ENCODE assay signal across 16 cellular contexts in the genomic region with DNA sequence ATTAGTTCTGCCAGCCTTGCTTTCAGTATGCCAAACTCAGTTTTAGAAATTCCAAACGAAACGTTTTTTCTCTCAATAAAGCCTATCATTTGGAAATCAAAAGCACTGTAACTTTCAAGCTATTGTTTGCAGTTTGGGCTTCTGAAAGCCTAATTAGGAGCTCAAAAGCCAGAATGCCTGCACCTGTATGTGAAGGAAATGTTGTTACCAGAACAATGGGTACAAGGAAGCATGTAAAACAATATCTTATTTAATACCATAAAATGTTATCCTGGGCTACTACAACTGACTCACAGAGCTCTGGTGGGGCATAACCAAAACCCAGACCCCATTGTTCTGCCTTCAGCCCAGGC. TPM values are rescaled to one million over a fixed set of nuclear protein-coding genes. Genes with fewer than 3 reads are reported as not detected.
"Had no signal": no experiment of that assay in that cellular context is flagged by ENCODE, and none has a peak within 500 bp of the region (broad histone marks: within the 10 kb centered on the region; RNA-seq: fewer than 3 reads in every experiment).

No MANE protein-coding gene starts in this region.

- H3K27me3 ChIP-seq: dorsolateral prefrontal cortex, esophagus muscularis mucosa, heart right ventricle, pancreas, uterus had no signal

- H3K27ac ChIP-seq: esophagus muscularis mucosa, heart right ventricle, pancreas, uterus had no signal

- H3K4me3 Mint-ChIP-seq: activated CD8-positive, alpha-beta memory T cell treated with anti-CD3 and anti-CD28 coated beads, Interleukin-2, amount 10 ng/mL, durations not matched to agents 7 days and 5 days; activated naive CD8-positive, alpha-beta T cell; activated T-cell treated with anti-CD3 and anti-CD28 coated beads, Interleukin-2, amount 50 U/mL, for 4 hours; T-helper 17 cell had no signal

- H3K36me3 ChIP-seq: esophagus muscularis mucosa, heart right ventricle, pancreas, uterus had no signal

- H3K27ac Mint-ChIP-seq: activated CD8-positive, alpha-beta memory T cell treated with anti-CD3 and anti-CD28 coated beads, Interleukin-2, amount 10 ng/mL, durations not matched to agents 7 days and 5 days; activated naive CD8-positive, alpha-beta T cell; mesothelial cell of epicardium; T-helper 17 cell had no signal

- H3K4me3 ChIP-seq: heart right ventricle, pancreas, uterus had no signal

- DNase-seq: activated CD8-positive, alpha-beta memory T cell treated with anti-CD3 and anti-CD28 coated beads, Interleukin-2, amount 10 ng/mL, durations not matched to agents 7 days and 5 days; activated gamma-delta T cell; activated T-cell treated with anti-CD3 and anti-CD28 coated beads, Interleukin-2, amount 50 U/mL, for 4 hours; cerebellar nuclear complex; dorsolateral prefrontal cortex; foreskin melanocyte; heart right ventricle; pancreas; stimulated activated CD4-positive, alpha-beta T cell treated with anti-CD3 and anti-CD28 coated beads, Interleukin-4, amount 100 ng/mL, for 1 hour; stimulated activated CD8-positive, alpha-beta memory T cell treated with anti-CD3 and anti-CD28 coated beads, Interleukin-4, amount 100 ng/mL, for 48 hours; stimulated activated naive CD8-positive, alpha-beta T cell treated with anti-CD3 and anti-CD28 coated beads, Interleukin-15, Interleukin-2, amounts not matched to agents 100 U/mL and 50 U/mL, for 24 hours; T-helper 17 cell; uterus had no signal

- H3K4me1 ChIP-seq: heart right ventricle, uterus had no signal

- H3K9me3 ChIP-seq: esophagus muscularis mucosa, pancreas, uterus had no signal

- H3K4me1 Mint-ChIP-seq: activated CD8-positive, alpha-beta memory T cell treated with anti-CD3 and anti-CD28 coated beads, Interleukin-2, amount 10 ng/mL, durations not matched to agents 7 days and 5 days; T-helper 17 cell had no signal

- H3K27me3 Mint-ChIP-seq: activated CD8-positive, alpha-beta memory T cell treated with anti-CD3 and anti-CD28 coated beads, Interleukin-2, amount 10 ng/mL, durations not matched to agents 7 days and 5 days; activated naive CD8-positive, alpha-beta T cell; T-helper 17 cell had no signal

- ATAC-seq: activated CD8-positive, alpha-beta memory T cell treated with anti-CD3 and anti-CD28 coated beads, Interleukin-2, amount 10 ng/mL, durations not matched to agents 7 days and 5 days; activated T-cell treated with anti-CD3 and anti-CD28 coated beads, Interleukin-2, amount 50 U/mL, for 4 hours; heart right ventricle; pancreas; stimulated activated naive CD8-positive, alpha-beta T cell treated with anti-CD3 and anti-CD28 coated beads, Interleukin-15, Interleukin-2, amounts not matched to agents 100 U/mL and 50 U/mL, for 24 hours; T-helper 17 cell had no signal

RNA-seq across cellular contexts. Expression of gene GULP1, which starts 12.6 kb away (rescaled TPM):
- total RNA-seq: activated CD8-positive, alpha-beta memory T cell treated with anti-CD3 and anti-CD28 coated beads, Interleukin-2, amount 10 ng/mL, durations not matched to agents 7 days and 5 days; T-helper 17 cell had no signal
